In genomic region chr12:26749781-26750180, GRCh38 we compare ENCODE assay signal across 1 cellular context.
TF ChIP-seq lines count a peak whose summit lies in the region.

No MANE protein-coding gene starts in this region.

TF ChIP-seq in HepG2, 621 proteins besides CTCF, POLR2A, EP300 and RAD21 (continued from another document):
- TF ChIP-seq, protein P1, sequence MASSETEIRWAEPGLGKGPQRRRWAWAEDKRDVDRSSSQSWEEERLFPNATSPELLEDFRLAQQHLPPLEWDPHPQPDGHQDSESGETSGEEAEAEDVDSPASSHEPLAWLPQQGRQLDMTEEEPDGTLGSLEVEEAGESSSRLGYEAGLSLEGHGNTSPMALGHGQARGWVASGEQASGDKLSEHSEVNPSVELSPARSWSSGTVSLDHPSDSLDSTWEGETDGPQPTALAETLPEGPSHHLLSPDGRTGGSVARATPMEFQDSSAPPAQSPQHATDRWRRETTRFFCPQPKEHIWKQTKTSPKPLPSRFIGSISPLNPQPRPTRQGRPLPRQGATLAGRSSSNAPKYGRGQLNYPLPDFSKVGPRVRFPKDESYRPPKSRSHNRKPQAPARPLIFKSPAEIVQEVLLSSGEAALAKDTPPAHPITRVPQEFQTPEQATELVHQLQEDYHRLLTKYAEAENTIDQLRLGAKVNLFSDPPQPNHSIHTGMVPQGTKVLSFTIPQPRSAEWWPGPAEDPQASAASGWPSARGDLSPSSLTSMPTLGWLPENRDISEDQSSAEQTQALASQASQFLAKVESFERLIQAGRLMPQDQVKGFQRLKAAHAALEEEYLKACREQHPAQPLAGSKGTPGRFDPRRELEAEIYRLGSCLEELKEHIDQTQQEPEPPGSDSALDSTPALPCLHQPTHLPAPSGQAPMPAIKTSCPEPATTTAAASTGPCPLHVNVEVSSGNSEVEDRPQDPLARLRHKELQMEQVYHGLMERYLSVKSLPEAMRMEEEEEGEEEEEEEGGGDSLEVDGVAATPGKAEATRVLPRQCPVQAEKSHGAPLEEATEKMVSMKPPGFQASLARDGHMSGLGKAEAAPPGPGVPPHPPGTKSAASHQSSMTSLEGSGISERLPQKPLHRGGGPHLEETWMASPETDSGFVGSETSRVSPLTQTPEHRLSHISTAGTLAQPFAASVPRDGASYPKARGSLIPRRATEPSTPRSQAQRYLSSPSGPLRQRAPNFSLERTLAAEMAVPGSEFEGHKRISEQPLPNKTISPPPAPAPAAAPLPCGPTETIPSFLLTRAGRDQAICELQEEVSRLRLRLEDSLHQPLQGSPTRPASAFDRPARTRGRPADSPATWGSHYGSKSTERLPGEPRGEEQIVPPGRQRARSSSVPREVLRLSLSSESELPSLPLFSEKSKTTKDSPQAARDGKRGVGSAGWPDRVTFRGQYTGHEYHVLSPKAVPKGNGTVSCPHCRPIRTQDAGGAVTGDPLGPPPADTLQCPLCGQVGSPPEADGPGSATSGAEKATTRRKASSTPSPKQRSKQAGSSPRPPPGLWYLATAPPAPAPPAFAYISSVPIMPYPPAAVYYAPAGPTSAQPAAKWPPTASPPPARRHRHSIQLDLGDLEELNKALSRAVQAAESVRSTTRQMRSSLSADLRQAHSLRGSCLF (CRISPR knock-in tag; IDR thresholded peaks at IDR 0.05; ENCODE audit: borderline replicate concordance), result no peak
- peak; percentile 69 to 87 for TF ChIP-seq MAFK (conservative IDR thresholded peaks at IDR 0.05 in 1 of 2, IDR thresholded peaks at IDR 0.05 in 1 of 2; ENCODE audit: low read length in 2 of 2)
- TF ChIP-seq GRHL1 (CRISPR knock-in tag; conservative IDR thresholded peaks at IDR 0.05), result no peak
- TF ChIP-seq, protein P2, sequence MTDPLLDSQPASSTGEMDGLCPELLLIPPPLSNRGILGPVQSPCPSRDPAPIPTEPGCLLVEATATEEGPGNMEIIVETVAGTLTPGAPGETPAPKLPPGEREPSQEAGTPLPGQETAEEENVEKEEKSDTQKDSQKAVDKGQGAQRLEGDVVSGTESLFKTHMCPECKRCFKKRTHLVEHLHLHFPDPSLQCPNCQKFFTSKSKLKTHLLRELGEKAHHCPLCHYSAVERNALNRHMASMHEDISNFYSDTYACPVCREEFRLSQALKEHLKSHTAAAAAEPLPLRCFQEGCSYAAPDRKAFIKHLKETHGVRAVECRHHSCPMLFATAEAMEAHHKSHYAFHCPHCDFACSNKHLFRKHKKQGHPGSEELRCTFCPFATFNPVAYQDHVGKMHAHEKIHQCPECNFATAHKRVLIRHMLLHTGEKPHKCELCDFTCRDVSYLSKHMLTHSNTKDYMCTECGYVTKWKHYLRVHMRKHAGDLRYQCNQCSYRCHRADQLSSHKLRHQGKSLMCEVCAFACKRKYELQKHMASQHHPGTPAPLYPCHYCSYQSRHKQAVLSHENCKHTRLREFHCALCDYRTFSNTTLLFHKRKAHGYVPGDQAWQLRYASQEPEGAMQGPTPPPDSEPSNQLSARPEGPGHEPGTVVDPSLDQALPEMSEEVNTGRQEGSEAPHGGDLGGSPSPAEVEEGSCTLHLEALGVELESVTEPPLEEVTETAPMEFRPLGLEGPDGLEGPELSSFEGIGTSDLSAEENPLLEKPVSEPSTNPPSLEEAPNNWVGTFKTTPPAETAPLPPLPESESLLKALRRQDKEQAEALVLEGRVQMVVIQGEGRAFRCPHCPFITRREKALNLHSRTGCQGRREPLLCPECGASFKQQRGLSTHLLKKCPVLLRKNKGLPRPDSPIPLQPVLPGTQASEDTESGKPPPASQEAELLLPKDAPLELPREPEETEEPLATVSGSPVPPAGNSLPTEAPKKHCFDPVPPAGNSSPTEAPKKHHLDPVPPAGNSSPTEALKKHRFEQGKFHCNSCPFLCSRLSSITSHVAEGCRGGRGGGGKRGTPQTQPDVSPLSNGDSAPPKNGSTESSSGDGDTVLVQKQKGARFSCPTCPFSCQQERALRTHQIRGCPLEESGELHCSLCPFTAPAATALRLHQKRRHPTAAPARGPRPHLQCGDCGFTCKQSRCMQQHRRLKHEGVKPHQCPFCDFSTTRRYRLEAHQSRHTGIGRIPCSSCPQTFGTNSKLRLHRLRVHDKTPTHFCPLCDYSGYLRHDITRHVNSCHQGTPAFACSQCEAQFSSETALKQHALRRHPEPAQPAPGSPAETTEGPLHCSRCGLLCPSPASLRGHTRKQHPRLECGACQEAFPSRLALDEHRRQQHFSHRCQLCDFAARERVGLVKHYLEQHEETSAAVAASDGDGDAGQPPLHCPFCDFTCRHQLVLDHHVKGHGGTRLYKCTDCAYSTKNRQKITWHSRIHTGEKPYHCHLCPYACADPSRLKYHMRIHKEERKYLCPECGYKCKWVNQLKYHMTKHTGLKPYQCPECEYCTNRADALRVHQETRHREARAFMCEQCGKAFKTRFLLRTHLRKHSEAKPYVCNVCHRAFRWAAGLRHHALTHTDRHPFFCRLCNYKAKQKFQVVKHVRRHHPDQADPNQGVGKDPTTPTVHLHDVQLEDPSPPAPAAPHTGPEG (CRISPR knock-in tag; IDR thresholded peaks at IDR 0.05), result no peak
